Comparison of ENCODE assay signal across 14 cellular contexts in the genomic region with DNA sequence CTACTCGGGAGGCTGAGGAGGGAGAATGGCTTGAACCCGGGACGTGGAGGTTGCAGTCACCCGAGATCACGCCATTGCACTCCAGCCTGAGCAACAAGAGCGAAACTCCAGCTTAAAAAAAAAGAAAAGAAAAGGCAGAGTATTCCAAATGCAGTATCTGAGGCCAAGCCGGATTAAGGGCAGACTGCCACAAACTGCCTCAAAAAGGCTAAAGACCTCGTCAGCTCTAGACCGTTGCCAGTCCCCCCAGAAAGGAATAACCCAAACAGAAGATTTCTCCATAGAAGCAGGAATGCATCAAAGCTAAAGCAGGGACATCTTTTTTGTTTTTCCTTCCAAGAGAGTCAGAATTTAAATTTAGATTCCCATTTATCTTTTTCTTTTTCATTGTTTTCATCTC.
DNase-seq lines count a peak whose midpoint lies in the region; ATAC-seq lines count a peak whose summit lies in the region.
"Had no signal": no experiment of that assay in that cellular context is flagged by ENCODE, and none has a peak within 500 bp of the region (broad histone marks: within the 10 kb centered on the region; RNA-seq: fewer than 3 reads in every experiment).

No MANE protein-coding gene starts in this region.

- no peaks in the 10 kb centered on the region for H3K36me3 Mint-ChIP-seq in activated naive CD4-positive, alpha-beta T cell treated with anti-CD3 and anti-CD28 coated beads, Interleukin-2, amount 50 U/mL, for 72 hours

- DNase-seq in MG63 (peak; percentile 85), fibroblast of peridontal ligament (ENCODE audit: extremely low read depth) (peak; percentile 93), midbrain (lab: John Stamatoyannopoulos, UW) (peak; percentile 33), CD1c-positive myeloid dendritic cell (ENCODE audit: extremely low spot score) (no peak), NCI-H187 (lab: John Stamatoyannopoulos, UW) (no peak)
- DNase-seq in activated naive CD4-positive, alpha-beta T cell treated with anti-CD3 and anti-CD28 coated beads, Interleukin-2, amount 50 U/mL, for 72 hours (ENCODE audit: low spot score in 2 of 2): no peak
- DNase-seq: activated CD4-positive, alpha-beta T cell treated with anti-CD3 and anti-CD28 coated beads for 1 hour; activated naive CD4-positive, alpha-beta T cell treated with anti-CD3 and anti-CD28 coated beads for 36 hours; effector memory CD8-positive, alpha-beta T cell; NCI-H1092; NCI-H69; retina had no signal

- H3K27ac Mint-ChIP-seq in activated naive CD4-positive, alpha-beta T cell treated with anti-CD3 and anti-CD28 coated beads, Interleukin-2, amount 50 U/mL, for 72 hours: no peak overlapping the region
- H3K27ac Mint-ChIP-seq: activated naive CD4-positive, alpha-beta T cell treated with anti-CD3 and anti-CD28 coated beads for 36 hours; effector memory CD8-positive, alpha-beta T cell had no signal

- H3K9ac ChIP-seq in subcutaneous abdominal adipose tissue (ENCODE audit: low read length in 5 of 5): no peak overlapping the region

- ATAC-seq in HG03108 (IDR thresholded peaks at IDR 0.05; ENCODE audit: unreplicated experiment): no peak
- ATAC-seq in activated naive CD4-positive, alpha-beta T cell treated with anti-CD3 and anti-CD28 coated beads, Interleukin-2, amount 50 U/mL, for 72 hours: no peak
- ATAC-seq: effector memory CD8-positive, alpha-beta T cell had no signal

- H3K27me3 ChIP-seq in MG63 (no peaks in the 10 kb centered on the region), subcutaneous abdominal adipose tissue (ENCODE audit: control insufficient read depth in 5 of 5, insufficient read depth in 4 of 5, low read length in 5 of 5) (no peaks in the 10 kb centered on the region)

- H3K9me3 ChIP-seq in MG63 (no peaks in the 10 kb centered on the region), subcutaneous abdominal adipose tissue (ENCODE audit: control insufficient read depth in 5 of 5, low read length in 5 of 5) (no peaks in the 10 kb centered on the region)

- peak overlapping the region; percentile 58 for H3K27ac ChIP-seq in subcutaneous abdominal adipose tissue (ENCODE audit: low read depth, low read length)

- H3K4me3 ChIP-seq in MG63 (peak overlapping the region; percentile 15; the same call in 1 of the 2 replicates), subcutaneous abdominal adipose tissue (ENCODE audit: low read depth in 1 of 5, low read length in 5 of 5) (peak overlapping the region in 1 of 5 donors; percentile 24)

- H3K9me3 Mint-ChIP-seq in activated naive CD4-positive, alpha-beta T cell treated with anti-CD3 and anti-CD28 coated beads, Interleukin-2, amount 50 U/mL, for 72 hours: no peaks in the 10 kb centered on the region
- H3K9me3 Mint-ChIP-seq: activated naive CD4-positive, alpha-beta T cell treated with anti-CD3 and anti-CD28 coated beads for 36 hours; effector memory CD8-positive, alpha-beta T cell had no signal

- H3K4me1 ChIP-seq in subcutaneous abdominal adipose tissue (ENCODE audit: control insufficient read depth in 5 of 5, insufficient read depth in 5 of 5, low read length in 5 of 5): peaks cover 0 to 19% (median 14%) of the 10 kb centered on the region in 5 donors

- H3K36me3 ChIP-seq in MG63: peaks cover 54% of the 10 kb centered on the region
- peaks cover 0 to 3% (median 0%) of the 10 kb centered on the region in 5 donors for H3K36me3 ChIP-seq in subcutaneous abdominal adipose tissue (ENCODE audit: control insufficient read depth in 5 of 5, insufficient read depth in 5 of 5, low read length in 5 of 5)

Comparison
In these comparisons a context has a peak if more than half of its experiments do, and no peak if none do; other contexts are left out.
1. DNase-seq: peak in MG63 (single experiment), fibroblast of peridontal ligament (single experiment) and midbrain (single experiment); none in CD1c-positive myeloid dendritic cell (single experiment), NCI-H187 (0 of 2) and activated naive CD4-positive, alpha-beta T cell treated with anti-CD3 and anti-CD28 coated beads, Interleukin-2, amount 50 U/mL, for 72 hours (0 of 2).